Comparison of ENCODE assay signal across 2 cellular contexts in the genomic region with DNA sequence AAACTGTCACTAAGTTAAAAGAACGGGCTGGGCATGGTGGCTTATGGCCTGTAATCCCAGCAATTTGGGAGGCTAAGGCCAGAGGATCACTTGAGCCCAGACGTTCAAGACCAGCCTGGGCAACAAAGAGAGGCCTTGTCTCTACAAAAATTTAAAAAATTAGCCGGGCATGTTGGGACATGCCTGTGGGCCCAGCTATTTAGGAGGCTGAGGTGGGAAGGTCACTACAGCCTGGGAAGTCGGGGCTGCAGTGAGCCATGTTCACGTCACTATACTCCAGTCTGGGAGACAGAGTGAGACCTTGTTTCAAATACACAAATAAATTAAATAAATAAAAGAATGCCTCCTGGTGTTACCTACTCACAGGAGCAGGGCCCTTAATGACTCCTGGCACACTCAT.
TF ChIP-seq lines count a peak whose summit lies in the region.

No MANE protein-coding gene starts in this region.

TF ChIP-seq in IMR-90, 13 proteins besides CTCF, POLR2A, EP300 and RAD21:
- TF ChIP-seq CHD1 (IDR thresholded peaks at IDR 0.05; ENCODE audit: low read depth, low read length) (no peak), MXI1 (IDR thresholded peaks at IDR 0.05; ENCODE audit: borderline replicate concordance, low read depth, low read length) (no peak), RFX5 (IDR thresholded peaks at IDR 0.05; ENCODE audit: low read depth, low read length) (no peak), NFE2L2 (IDR thresholded peaks at IDR 0.05; ENCODE audit: low read depth, low read length) (no peak), BHLHE40 (IDR thresholded peaks at IDR 0.05; ENCODE audit: low read depth, low read length) (no peak), MAZ (IDR thresholded peaks at IDR 0.05; ENCODE audit: borderline replicate concordance, low read depth, low read length) (no peak), CEBPB (IDR thresholded peaks at IDR 0.05; ENCODE audit: low read depth, low read length) (no peak), MAFK (IDR thresholded peaks at IDR 0.05; ENCODE audit: low read depth, low read length) (no peak), SMC3 (IDR thresholded peaks at IDR 0.05; ENCODE audit: low read depth, low read length) (no peak), RCOR1 (IDR thresholded peaks at IDR 0.05; ENCODE audit: insufficient replicate concordance, low read length) (no peak), FOS (IDR thresholded peaks at IDR 0.05; ENCODE audit: low read depth, low read length) (no peak)
- TF ChIP-seq, protein P1, sequence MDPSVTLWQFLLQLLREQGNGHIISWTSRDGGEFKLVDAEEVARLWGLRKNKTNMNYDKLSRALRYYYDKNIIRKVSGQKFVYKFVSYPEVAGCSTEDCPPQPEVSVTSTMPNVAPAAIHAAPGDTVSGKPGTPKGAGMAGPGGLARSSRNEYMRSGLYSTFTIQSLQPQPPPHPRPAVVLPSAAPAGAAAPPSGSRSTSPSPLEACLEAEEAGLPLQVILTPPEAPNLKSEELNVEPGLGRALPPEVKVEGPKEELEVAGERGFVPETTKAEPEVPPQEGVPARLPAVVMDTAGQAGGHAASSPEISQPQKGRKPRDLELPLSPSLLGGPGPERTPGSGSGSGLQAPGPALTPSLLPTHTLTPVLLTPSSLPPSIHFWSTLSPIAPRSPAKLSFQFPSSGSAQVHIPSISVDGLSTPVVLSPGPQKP (IDR thresholded peaks at IDR 0.05; ENCODE audit: borderline replicate concordance, low read depth, low read length), result no peak
- TF ChIP-seq, protein P2, sequence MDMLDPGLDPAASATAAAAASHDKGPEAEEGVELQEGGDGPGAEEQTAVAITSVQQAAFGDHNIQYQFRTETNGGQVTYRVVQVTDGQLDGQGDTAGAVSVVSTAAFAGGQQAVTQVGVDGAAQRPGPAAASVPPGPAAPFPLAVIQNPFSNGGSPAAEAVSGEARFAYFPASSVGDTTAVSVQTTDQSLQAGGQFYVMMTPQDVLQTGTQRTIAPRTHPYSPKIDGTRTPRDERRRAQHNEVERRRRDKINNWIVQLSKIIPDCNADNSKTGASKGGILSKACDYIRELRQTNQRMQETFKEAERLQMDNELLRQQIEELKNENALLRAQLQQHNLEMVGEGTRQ (IDR thresholded peaks at IDR 0.05; ENCODE audit: low read depth, low read length), result no peak

TF ChIP-seq in GM12878, 131 proteins besides CTCF, POLR2A, EP300 and RAD21:
- no peak for TF ChIP-seq MYB (IDR thresholded peaks at IDR 0.05; ENCODE audit: borderline replicate concordance, low read depth, low read length)
- no peak for TF ChIP-seq SREBF1 (IDR thresholded peaks at IDR 0.05; ENCODE audit: low read length)
- TF ChIP-seq, protein P3, sequence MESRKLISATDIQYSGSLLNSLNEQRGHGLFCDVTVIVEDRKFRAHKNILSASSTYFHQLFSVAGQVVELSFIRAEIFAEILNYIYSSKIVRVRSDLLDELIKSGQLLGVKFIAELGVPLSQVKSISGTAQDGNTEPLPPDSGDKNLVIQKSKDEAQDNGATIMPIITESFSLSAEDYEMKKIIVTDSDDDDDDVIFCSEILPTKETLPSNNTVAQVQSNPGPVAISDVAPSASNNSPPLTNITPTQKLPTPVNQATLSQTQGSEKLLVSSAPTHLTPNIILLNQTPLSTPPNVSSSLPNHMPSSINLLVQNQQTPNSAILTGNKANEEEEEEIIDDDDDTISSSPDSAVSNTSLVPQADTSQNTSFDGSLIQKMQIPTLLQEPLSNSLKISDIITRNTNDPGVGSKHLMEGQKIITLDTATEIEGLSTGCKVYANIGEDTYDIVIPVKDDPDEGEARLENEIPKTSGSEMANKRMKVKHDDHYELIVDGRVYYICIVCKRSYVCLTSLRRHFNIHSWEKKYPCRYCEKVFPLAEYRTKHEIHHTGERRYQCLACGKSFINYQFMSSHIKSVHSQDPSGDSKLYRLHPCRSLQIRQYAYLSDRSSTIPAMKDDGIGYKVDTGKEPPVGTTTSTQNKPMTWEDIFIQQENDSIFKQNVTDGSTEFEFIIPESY (IDR thresholded peaks at IDR 0.05), result no peak
- TF ChIP-seq, protein P4, sequence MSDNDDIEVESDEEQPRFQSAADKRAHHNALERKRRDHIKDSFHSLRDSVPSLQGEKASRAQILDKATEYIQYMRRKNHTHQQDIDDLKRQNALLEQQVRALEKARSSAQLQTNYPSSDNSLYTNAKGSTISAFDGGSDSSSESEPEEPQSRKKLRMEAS (IDR thresholded peaks at IDR 0.05; ENCODE audit: low read depth, low read length), result no peak
- TF ChIP-seq, protein P5, sequence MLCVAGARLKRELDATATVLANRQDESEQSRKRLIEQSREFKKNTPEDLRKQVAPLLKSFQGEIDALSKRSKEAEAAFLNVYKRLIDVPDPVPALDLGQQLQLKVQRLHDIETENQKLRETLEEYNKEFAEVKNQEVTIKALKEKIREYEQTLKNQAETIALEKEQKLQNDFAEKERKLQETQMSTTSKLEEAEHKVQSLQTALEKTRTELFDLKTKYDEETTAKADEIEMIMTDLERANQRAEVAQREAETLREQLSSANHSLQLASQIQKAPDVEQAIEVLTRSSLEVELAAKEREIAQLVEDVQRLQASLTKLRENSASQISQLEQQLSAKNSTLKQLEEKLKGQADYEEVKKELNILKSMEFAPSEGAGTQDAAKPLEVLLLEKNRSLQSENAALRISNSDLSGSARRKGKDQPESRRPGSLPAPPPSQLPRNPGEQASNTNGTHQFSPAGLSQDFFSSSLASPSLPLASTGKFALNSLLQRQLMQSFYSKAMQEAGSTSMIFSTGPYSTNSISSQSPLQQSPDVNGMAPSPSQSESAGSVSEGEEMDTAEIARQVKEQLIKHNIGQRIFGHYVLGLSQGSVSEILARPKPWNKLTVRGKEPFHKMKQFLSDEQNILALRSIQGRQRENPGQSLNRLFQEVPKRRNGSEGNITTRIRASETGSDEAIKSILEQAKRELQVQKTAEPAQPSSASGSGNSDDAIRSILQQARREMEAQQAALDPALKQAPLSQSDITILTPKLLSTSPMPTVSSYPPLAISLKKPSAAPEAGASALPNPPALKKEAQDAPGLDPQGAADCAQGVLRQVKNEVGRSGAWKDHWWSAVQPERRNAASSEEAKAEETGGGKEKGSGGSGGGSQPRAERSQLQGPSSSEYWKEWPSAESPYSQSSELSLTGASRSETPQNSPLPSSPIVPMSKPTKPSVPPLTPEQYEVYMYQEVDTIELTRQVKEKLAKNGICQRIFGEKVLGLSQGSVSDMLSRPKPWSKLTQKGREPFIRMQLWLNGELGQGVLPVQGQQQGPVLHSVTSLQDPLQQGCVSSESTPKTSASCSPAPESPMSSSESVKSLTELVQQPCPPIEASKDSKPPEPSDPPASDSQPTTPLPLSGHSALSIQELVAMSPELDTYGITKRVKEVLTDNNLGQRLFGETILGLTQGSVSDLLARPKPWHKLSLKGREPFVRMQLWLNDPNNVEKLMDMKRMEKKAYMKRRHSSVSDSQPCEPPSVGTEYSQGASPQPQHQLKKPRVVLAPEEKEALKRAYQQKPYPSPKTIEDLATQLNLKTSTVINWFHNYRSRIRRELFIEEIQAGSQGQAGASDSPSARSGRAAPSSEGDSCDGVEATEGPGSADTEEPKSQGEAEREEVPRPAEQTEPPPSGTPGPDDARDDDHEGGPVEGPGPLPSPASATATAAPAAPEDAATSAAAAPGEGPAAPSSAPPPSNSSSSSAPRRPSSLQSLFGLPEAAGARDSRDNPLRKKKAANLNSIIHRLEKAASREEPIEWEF (IDR thresholded peaks at IDR 0.05; ENCODE audit: insufficient replicate concordance, low read depth, low read length), result no peak
- TF ChIP-seq POLR2AphosphoS5 (IDR thresholded peaks at IDR 0.05; ENCODE audit: low read length), result no peak
- TF ChIP-seq CHD1 (IDR thresholded peaks at IDR 0.05; ENCODE audit: low read depth, low read length), result no peak
- TF ChIP-seq, protein P6, sequence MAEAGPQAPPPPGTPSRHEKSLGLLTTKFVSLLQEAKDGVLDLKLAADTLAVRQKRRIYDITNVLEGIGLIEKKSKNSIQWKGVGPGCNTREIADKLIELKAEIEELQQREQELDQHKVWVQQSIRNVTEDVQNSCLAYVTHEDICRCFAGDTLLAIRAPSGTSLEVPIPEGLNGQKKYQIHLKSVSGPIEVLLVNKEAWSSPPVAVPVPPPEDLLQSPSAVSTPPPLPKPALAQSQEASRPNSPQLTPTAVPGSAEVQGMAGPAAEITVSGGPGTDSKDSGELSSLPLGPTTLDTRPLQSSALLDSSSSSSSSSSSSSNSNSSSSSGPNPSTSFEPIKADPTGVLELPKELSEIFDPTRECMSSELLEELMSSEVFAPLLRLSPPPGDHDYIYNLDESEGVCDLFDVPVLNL (IDR thresholded peaks at IDR 0.05; ENCODE audit: low read depth, low read length), result no peak
- TF ChIP-seq TCF7 (IDR thresholded peaks at IDR 0.05; ENCODE audit: borderline replicate concordance), result no peak
- TF ChIP-seq RB1 (IDR thresholded peaks at IDR 0.05; ENCODE audit: borderline replicate concordance), result no peak
- no peak for TF ChIP-seq SIN3A (IDR thresholded peaks at IDR 0.05; ENCODE audit: low read depth, low read length)
- TF ChIP-seq SREBF2 (IDR thresholded peaks at IDR 0.05; ENCODE audit: low read length), result no peak
- TF ChIP-seq CHD4 (IDR thresholded peaks at IDR 0.05), result no peak
- TF ChIP-seq HDGF (IDR thresholded peaks at IDR 0.05), result no peak
